20 cellular contexts compared by ENCODE assay signal in genomic region chr21:36100971-36101641, GRCh38. TPM values are rescaled to one million over a fixed set of nuclear protein-coding genes. Genes with fewer than 3 reads are reported as not detected.
DNase-seq lines count a peak whose midpoint lies in the region; ATAC-seq and TF ChIP-seq lines count a peak whose summit lies in the region.
"Had no signal": no experiment of that assay in that cellular context is flagged by ENCODE, and none has a peak within 500 bp of the region (broad histone marks: within the 10 kb centered on the region; RNA-seq: fewer than 3 reads in every experiment).

No MANE protein-coding gene starts in this region.

- no peaks in the 10 kb centered on the region for H4K20me1 ChIP-seq in Karpas-422 (ENCODE audit: insufficient read depth, low read depth, low read length)
- no peaks in the 10 kb centered on the region for H4K20me1 ChIP-seq in neural progenitor cell (ENCODE audit: low read depth)

- intact Hi-C loops in left colon (cut with DNase I, micrococcal nuclease), result no loop called here
- intact Hi-C loops in sciatic nerve (cut with DNase I), result no loop called here

- H3K27me3 ChIP-seq in Karpas-422 (ENCODE audit: low read length), result no peaks in the 10 kb centered on the region
- no peaks in the 10 kb centered on the region for H3K27me3 ChIP-seq in neural progenitor cell

- 0 out of 2 replicates have a peak overlapping the region, but pooled peaks have one; percentile 54 for H3K4me3 Mint-ChIP-seq in WTC11
- H3K4me3 Mint-ChIP-seq in neural progenitor cell, result no peak overlapping the region
- H3K4me3 Mint-ChIP-seq: CD4-positive, alpha-beta T cell; IgD-negative memory B cell had no signal

- H3K36me3 Mint-ChIP-seq in WTC11 (peaks cover 26% of the 10 kb centered on the region), neural progenitor cell (no peaks in the 10 kb centered on the region)
- H3K36me3 Mint-ChIP-seq: IgD-negative memory B cell had no signal

- peak overlapping the region; percentile 95 for H3K27ac Mint-ChIP-seq in WTC11
- no peak overlapping the region for H3K27ac Mint-ChIP-seq in neural progenitor cell
- H3K27ac Mint-ChIP-seq: CD4-positive, alpha-beta T cell; IgD-negative memory B cell had no signal

- H2AFZ ChIP-seq in Karpas-422 (ENCODE audit: low read length) (no peak overlapping the region), neural progenitor cell (replicated peaks) (no peak overlapping the region)
- H2AFZ ChIP-seq: PC-9 had no signal

- H3K36me3 ChIP-seq in ES-I3 (ENCODE audit: insufficient read depth, low read length), result no peaks in the 10 kb centered on the region
- H3K36me3 ChIP-seq in Karpas-422 (ENCODE audit: insufficient read depth, low read length), result no peaks in the 10 kb centered on the region
- H3K36me3 ChIP-seq in neural progenitor cell, result no peaks in the 10 kb centered on the region

- H3K79me2 ChIP-seq in Karpas-422 (ENCODE audit: low read length) (no peaks in the 10 kb centered on the region), neural progenitor cell (ENCODE audit: low read depth) (no peaks in the 10 kb centered on the region)

- H3K27me3 Mint-ChIP-seq in WTC11 (ENCODE audit: low read depth), result no peaks in the 10 kb centered on the region
- peaks cover 5% of the 10 kb centered on the region for H3K27me3 Mint-ChIP-seq in neural progenitor cell (ENCODE audit: insufficient read depth, low read depth)

- H3K27ac ChIP-seq in Karpas-422 (ENCODE audit: low read length) (no peak overlapping the region), neural progenitor cell (no peak overlapping the region)
- H3K27ac ChIP-seq: PC-9, RWPE1 had no signal

- H3K4me2 ChIP-seq in Karpas-422 (ENCODE audit: low read depth, low read length, poor library complexity, severe bottlenecking), result no peak overlapping the region
- H3K4me2 ChIP-seq in neural progenitor cell, result no peak overlapping the region
- H3K4me2 ChIP-seq: PC-9 had no signal

- peaks cover 21% of the 10 kb centered on the region for H3K9me3 Mint-ChIP-seq in WTC11
- H3K9me3 Mint-ChIP-seq in neural progenitor cell, result peaks cover 2% of the 10 kb centered on the region
- H3K9me3 Mint-ChIP-seq: CD4-positive, alpha-beta T cell; IgD-negative memory B cell had no signal

- H3K4me1 Mint-ChIP-seq in WTC11 (peaks cover 85% of the 10 kb centered on the region), neural progenitor cell (peaks cover 20% of the 10 kb centered on the region)

- H3K9ac ChIP-seq in ES-I3 (ENCODE audit: low read depth, low read length), result peak overlapping the region; percentile 13; the same call in 1 of the 2 replicates
- H3K9ac ChIP-seq in Karpas-422 (ENCODE audit: low read length), result no peak overlapping the region
- H3K9ac ChIP-seq in neural progenitor cell, result no peak overlapping the region

- H3K4me3 ChIP-seq in Karpas-422 (ENCODE audit: low read length) (no peak overlapping the region), neural progenitor cell (no peak overlapping the region)
- H3K4me3 ChIP-seq: PC-9 had no signal

- peaks cover 27% of the 10 kb centered on the region for H3F3A ChIP-seq in neural progenitor cell (ENCODE audit: low read depth)

- CTCF ChIA-PET in WTC11 (lab: Charles Lee), result interaction anchor here (0.5 to 1.4 kb wide), 6 partner anchors 9 to 41 kb away, joined by 3 to 9 read pairs (median 6); partner anchors contain the start of gene SETD4

- H3K9me2 ChIP-seq in Karpas-422 (replicated peaks; ENCODE audit: insufficient read depth, low read length), result no peaks in the 10 kb centered on the region

- ATAC-seq in WTC11 (no peak), left colon (peak; percentile 31), sciatic nerve (no peak)
- ATAC-seq: SK-N-SH treated with all-trans-retinoic acid at 6 μM for 48 hours had no signal

- H3K9me3 ChIP-seq in ES-I3 (ENCODE audit: control insufficient read depth, insufficient read depth, low read length) (peaks cover 14% of the 10 kb centered on the region), Karpas-422 (ENCODE audit: low read length) (no peaks in the 10 kb centered on the region), neural progenitor cell (ENCODE audit: low read depth) (no peaks in the 10 kb centered on the region)
- H3K9me3 ChIP-seq: Caco-2 had no signal

- POLR2A ChIA-PET in WTC11 (lab: Charles Lee), result interaction anchor here (0.8 kb wide), 1 partner anchor 41 kb away, joined by 6 read pairs; the partner anchor contains the start of gene SETD4

- peaks cover 22% of the 10 kb centered on the region for H3K4me1 ChIP-seq in ES-I3 (ENCODE audit: insufficient read depth, low read length)
- H3K4me1 ChIP-seq in Karpas-422 (ENCODE audit: low read length), result peaks cover 4% of the 10 kb centered on the region
- H3K4me1 ChIP-seq in neural progenitor cell, result peaks cover 20% of the 10 kb centered on the region

- DNase-seq in Karpas-422, result peak; percentile 16
- no peak for DNase-seq in WTC11 (ENCODE audit: low spot score)
- DNase-seq in left colon, result no peak
- DNase-seq in sciatic nerve (ENCODE audit: low spot score), result no peak
- DNase-seq in neural progenitor cell (ENCODE audit: low spot score), result no peak
- no peak for DNase-seq in HCEC 1CT
- DNase-seq: Caco-2; CD4-positive, alpha-beta T cell; DMS153; GOT3; NCI-H1092 treated with DMSO at 0.1 percent for 48 hours; NCI-H2081 treated with DMSO at 0.1 percent for 48 hours; NCI-H446 treated with DMSO at 0.1 percent for 48 hours; NCI-H774; PC-9; SIG-M5 had no signal

- no peak for TF ChIP-seq CTCF in WTC11 (IDR thresholded peaks at IDR 0.05)
- TF ChIP-seq CTCF in neural progenitor cell (IDR thresholded peaks at IDR 0.05), result no peak

TF ChIP-seq in WTC11, 78 proteins besides CTCF, POLR2A, EP300 and RAD21:
- no peak for TF ChIP-seq RELA (CRISPR knock-in tag; IDR thresholded peaks at IDR 0.05; ENCODE audit: borderline replicate concordance)

RNA-seq across cellular contexts. Expression of gene CBR1, which starts 31.3 kb away (rescaled TPM):
- 26.4 and 34.1 TPM in 2 replicates for total RNA-seq in Karpas-422 (2014; rRNA removed; shearing (Covaris generic); ENCODE audit: low replicate concordance)
- total RNA-seq in WTC11 (2021), result 167 to 172 TPM (median 170 TPM) in 3 replicates
- 10 to 100 TPM; 73.4 to 80.5 TPM for total RNA-seq in left colon
- total RNA-seq in sciatic nerve, result 74.5 TPM
- total RNA-seq in neural progenitor cell (ENCODE audit: low replicate concordance), result 24.9 and 38.9 TPM in 2 replicates

RNA-seq across cellular contexts. Expression of gene CBR3, which starts 33.8 kb away (rescaled TPM):
- total RNA-seq in Karpas-422 (2014; rRNA removed; shearing (Covaris generic); ENCODE audit: low replicate concordance), result not detected in 2 replicates
- total RNA-seq in WTC11 (2021) (4.2 to 12.9 TPM (median 5.2 TPM) in 3 replicates), left colon (1 to 10 TPM; 1.3 to 2.2 TPM), sciatic nerve (15.4 TPM), neural progenitor cell (ENCODE audit: low replicate concordance) (not detected in 2 replicates)
- total RNA-seq: Caco-2 had no signal

RNA-seq across cellular contexts. Expression of gene SETD4, which starts 40.8 kb away (rescaled TPM):
- total RNA-seq in Karpas-422 (2014; rRNA removed; shearing (Covaris generic); ENCODE audit: low replicate concordance), result 13.2 and 22.6 TPM in 2 replicates
- total RNA-seq in WTC11 (2021) (44.1 to 64.8 TPM (median 45.7 TPM) in 3 replicates), left colon (10 to 100 TPM; 16.0 to 20.6 TPM), sciatic nerve (21.5 TPM), neural progenitor cell (ENCODE audit: low replicate concordance) (21.6 and 31.6 TPM in 2 replicates)

RNA-seq across cellular contexts. Expression of gene DOP1B, which starts 55.5 kb away (rescaled TPM):
- total RNA-seq in Karpas-422 (2014; rRNA removed; shearing (Covaris generic); ENCODE audit: low replicate concordance), result 1.0 and 2.1 TPM in 2 replicates
- total RNA-seq in WTC11 (2021), result 8.3 to 11.4 TPM (median 9.1 TPM) in 3 replicates
- total RNA-seq in left colon, result 10 to 100 TPM; 68.8 to 89.7 TPM
- 15.6 TPM for total RNA-seq in sciatic nerve
- total RNA-seq in neural progenitor cell (ENCODE audit: low replicate concordance), result 9.9 and 10.7 TPM in 2 replicates
